ENCODE assay signal across 2 cellular contexts in genomic region chr21:32507342-32507919, GRCh38.
TF ChIP-seq lines count a peak whose summit lies in the region.

No MANE protein-coding gene starts in this region.

TF ChIP-seq in HepG2, 621 proteins besides CTCF, POLR2A, EP300 and RAD21 (continued from another document):
- TF ChIP-seq MBD4 (IDR thresholded peaks at IDR 0.05; ENCODE audit: borderline replicate concordance, low read length) = no peak

TF ChIP-seq in K562, 482 proteins besides CTCF, POLR2A, EP300 and RAD21 (continued from another document):
- TF ChIP-seq CREB3 (tag; conservative IDR thresholded peaks at IDR 0.05; ENCODE audit: low read depth) = no peak
- TF ChIP-seq KDM1A (IDR thresholded peaks at IDR 0.05) = peak in 1 of 2 experiments; percentile 81; a peak in 1 of 4 replicates
- no peak for TF ChIP-seq ZBTB11 (CRISPR knock-in tag; IDR thresholded peaks at IDR 0.05)
- no peak for TF ChIP-seq KLF1 (tag; IDR thresholded peaks at IDR 0.05)
- no peak for TF ChIP-seq ZNF23 (CRISPR knock-in tag; IDR thresholded peaks at IDR 0.05)
- TF ChIP-seq PHF20 (IDR thresholded peaks at IDR 0.05; ENCODE audit: partially characterized antibody) = peak; percentile 71
- 0 out of 2 replicates have a peak, but pooled peaks have one; percentile 8 for TF ChIP-seq ARID2 (IDR thresholded peaks at IDR 0.05)
- TF ChIP-seq ETS1 (conservative IDR thresholded peaks at IDR 0.05; ENCODE audit: control insufficient read depth, low read depth, low read length) = no peak
- TF ChIP-seq CBX8 (IDR thresholded peaks at IDR 0.05; ENCODE audit: borderline replicate concordance, extremely low read depth, low read depth, low read length, poor library complexity, severe bottlenecking) = no peak
- TF ChIP-seq ZNF668 (CRISPR knock-in tag; IDR thresholded peaks at IDR 0.05) = no peak
- TF ChIP-seq ZBTB49 (CRISPR knock-in tag; IDR thresholded peaks at IDR 0.05; ENCODE audit: borderline replicate concordance) = no peak
- no peak for TF ChIP-seq POLR3G (IDR thresholded peaks at IDR 0.05; ENCODE audit: extremely low read depth, insufficient read length, insufficient replicate concordance)
- TF ChIP-seq ZNF76 (CRISPR knock-in tag; IDR thresholded peaks at IDR 0.05; ENCODE audit: borderline replicate concordance) = no peak
- no peak for TF ChIP-seq GMEB1 (CRISPR knock-in tag; IDR thresholded peaks at IDR 0.05)
- no peak for TF ChIP-seq ID3 (CRISPR knock-in tag; IDR thresholded peaks at IDR 0.05)
- TF ChIP-seq ID3 (tag; IDR thresholded peaks at IDR 0.05) = no peak
